Comparison of ENCODE assay signal across 32 cellular contexts in genomic region chr2:144701259-144701658, GRCh38.
A peak's percentile ranks its signal among the peaks of the same experiment; 100 is the strongest.
DNase-seq lines count a peak whose midpoint lies in the region; ATAC-seq, FAIRE-seq and TF ChIP-seq lines count a peak whose summit lies in the region.
"Had no signal": no experiment of that assay in that cellular context is flagged by ENCODE, and none has a peak within 500 bp of the region (broad histone marks: within the 10 kb centered on the region; RNA-seq: fewer than 3 reads in every experiment).

No MANE protein-coding gene starts in this region.

- no peak overlapping the region for H3K4me3 Mint-ChIP-seq in activated CD4-positive, alpha-beta T cell treated with anti-CD3 and anti-CD28 coated beads, Interleukin-2, amount 10 ng/mL, durations not matched to agents 7 days and 5 days
- H3K4me3 Mint-ChIP-seq: CD4-positive, alpha-beta T cell; nephron; T-helper 1 cell treated with Interleukin-12 subunit alpha and Interleukin-12 subunit beta and Interleukin-4 antibody, amounts not matched to agents 30 μg/mL and 1 μg/mL, for 36 hours had no signal

- H3K4me3 ChIP-seq in right cardiac atrium (ENCODE audit: low read length) (no peak overlapping the region), muscle layer of duodenum (ENCODE audit: low read depth in 1 of 2, low read length in 2 of 2) (no peak overlapping the region), kidney (ENCODE audit: low read length in 2 of 2) (no peak overlapping the region)
- H3K4me3 ChIP-seq: PC-9, SJCRH30, smooth muscle cell, transverse colon had no signal

- CTCF ChIA-PET in activated CD4-positive, alpha-beta T cell treated with anti-CD3 and anti-CD28 coated beads, Interleukin-2, amount 10 ng/mL, durations not matched to agents 7 days and 5 days (lab: Charles Lee) = no interaction called here

- no peaks in the 10 kb centered on the region for H3K4me1 ChIP-seq in right cardiac atrium (ENCODE audit: control insufficient read depth, insufficient read depth, low read length)
- no peaks in the 10 kb centered on the region for H3K4me1 ChIP-seq in muscle layer of duodenum (ENCODE audit: control insufficient read depth in 1 of 2, insufficient read depth in 2 of 2, low read length in 2 of 2)
- H3K4me1 ChIP-seq in kidney (ENCODE audit: control insufficient read depth in 1 of 2, insufficient read depth in 1 of 2, low read depth in 1 of 2, low read length in 2 of 2) = no peaks in the 10 kb centered on the region
- H3K4me1 ChIP-seq: parathyroid adenoma, transverse colon had no signal

- no peak overlapping the region for H3K9ac ChIP-seq in kidney (ENCODE audit: low read length in 2 of 2)
- H3K9ac ChIP-seq: parathyroid adenoma had no signal

- H3K36me3 ChIP-seq in muscle layer of duodenum (ENCODE audit: control insufficient read depth in 1 of 2, insufficient read depth in 2 of 2, low read length in 2 of 2) = no peaks in the 10 kb centered on the region
- no peaks in the 10 kb centered on the region for H3K36me3 ChIP-seq in kidney (ENCODE audit: control insufficient read depth in 1 of 2, insufficient read depth in 2 of 2, low read length in 2 of 2)
- H3K36me3 ChIP-seq: SJCRH30, transverse colon had no signal

- peak; percentile 36 for ATAC-seq in left ventricle myocardium superior
- ATAC-seq in right cardiac atrium = no peak
- no peak for ATAC-seq in GM18517 (IDR thresholded peaks at IDR 0.05; ENCODE audit: unreplicated experiment)

- peaks cover 2% of the 10 kb centered on the region for H3K9me3 Mint-ChIP-seq in activated CD4-positive, alpha-beta T cell treated with anti-CD3 and anti-CD28 coated beads, Interleukin-2, amount 10 ng/mL, durations not matched to agents 7 days and 5 days
- H3K9me3 Mint-ChIP-seq: CD4-positive, alpha-beta T cell; T-helper 1 cell treated with Interleukin-12 subunit alpha and Interleukin-12 subunit beta and Interleukin-4 antibody, amounts not matched to agents 30 μg/mL and 1 μg/mL, for 36 hours had no signal

- POLR2A ChIA-PET in activated CD4-positive, alpha-beta T cell treated with anti-CD3 and anti-CD28 coated beads, Interleukin-2, amount 10 ng/mL, durations not matched to agents 7 days and 5 days (lab: Charles Lee) = no interaction called here

- H3K9me3 ChIP-seq in right cardiac atrium (ENCODE audit: control insufficient read depth, low read length) (no peaks in the 10 kb centered on the region), muscle layer of duodenum (ENCODE audit: control insufficient read depth in 1 of 2, low read length in 2 of 2) (no peaks in the 10 kb centered on the region), kidney (ENCODE audit: control insufficient read depth in 1 of 2, low read length in 2 of 2) (no peaks in the 10 kb centered on the region)
- H3K9me3 ChIP-seq: SJCRH30, transverse colon had no signal

- no peak for TF ChIP-seq CTCF in kidney (IDR thresholded peaks at IDR 0.05; ENCODE audit: borderline replicate concordance, extremely low read depth, insufficient read depth)

- no peaks in the 10 kb centered on the region for H3K27me3 ChIP-seq in right cardiac atrium (ENCODE audit: control insufficient read depth, insufficient read depth)
- no peaks in the 10 kb centered on the region for H3K27me3 ChIP-seq in muscle layer of duodenum (ENCODE audit: low read depth, low read length)
- H3K27me3 ChIP-seq: SJCRH30, transverse colon had no signal

- intact Hi-C loops in left ventricle myocardium superior (cut with micrococcal nuclease) = no loop called here
- intact Hi-C loops in right cardiac atrium (cut with DNase I) = no loop called here
- intact Hi-C loops in kidney (cut with DNase I) = no loop called here

- FAIRE-seq in kidney (lab: Jason Lieb, UNC) = no peak
- FAIRE-seq: bronchial epithelial cell, endometrium, G401.6, GM18507 had no signal

- H3K4me1 Mint-ChIP-seq in activated CD4-positive, alpha-beta T cell treated with anti-CD3 and anti-CD28 coated beads, Interleukin-2, amount 10 ng/mL, durations not matched to agents 7 days and 5 days = no peaks in the 10 kb centered on the region
- H3K4me1 Mint-ChIP-seq: nephron had no signal

- H3K27me3 Mint-ChIP-seq in activated CD4-positive, alpha-beta T cell treated with anti-CD3 and anti-CD28 coated beads, Interleukin-2, amount 10 ng/mL, durations not matched to agents 7 days and 5 days = peaks cover 5% of the 10 kb centered on the region

- H3K27ac ChIP-seq in right cardiac atrium (ENCODE audit: low read length) (no peak overlapping the region), muscle layer of duodenum (ENCODE audit: low read length) (peak overlapping the region; percentile 50), kidney (ENCODE audit: low read depth in 2 of 2, low read length in 2 of 2) (no peak overlapping the region)
- H3K27ac ChIP-seq: parathyroid adenoma, PC-9, SJCRH30 had no signal

- H3K36me3 Mint-ChIP-seq in activated CD4-positive, alpha-beta T cell treated with anti-CD3 and anti-CD28 coated beads, Interleukin-2, amount 10 ng/mL, durations not matched to agents 7 days and 5 days (ENCODE audit: low read depth) = no peaks in the 10 kb centered on the region

- H3K27ac Mint-ChIP-seq in activated CD4-positive, alpha-beta T cell treated with anti-CD3 and anti-CD28 coated beads, Interleukin-2, amount 10 ng/mL, durations not matched to agents 7 days and 5 days = no peak overlapping the region
- H3K27ac Mint-ChIP-seq: CD4-positive, alpha-beta T cell; nephron; T-helper 1 cell treated with Interleukin-12 subunit alpha and Interleukin-12 subunit beta and Interleukin-4 antibody, amounts not matched to agents 30 μg/mL and 1 μg/mL, for 36 hours had no signal

- WGBS in right cardiac atrium = 84% methylated on average over 2 of the region's 2 CpGs

- DNase-seq in left ventricle myocardium superior (no peak), right cardiac atrium (no peak), OCI-M1 (lab: John Stamatoyannopoulos, UW) (peak; percentile 27), kidney (no peak), DMS 273 (lab: John Stamatoyannopoulos, UW; ENCODE audit: unreplicated experiment) (no peak)
- DNase-seq in activated CD4-positive, alpha-beta T cell treated with anti-CD3 and anti-CD28 coated beads, Interleukin-2, amount 10 ng/mL, durations not matched to agents 7 days and 5 days = no peak
- DNase-seq: activated CD4-positive, alpha-beta T cell treated with anti-CD3 and anti-CD28 coated beads for 4 hours; activated naive CD4-positive, alpha-beta T cell treated with Interleukin-2 at 50 U/mL for 16 hours; activated T-cell treated with anti-CD3 and anti-CD28 coated beads, Interleukin-2, amount 50 U/mL, for 48 hours; amniotic stem cell; CD4-positive, alpha-beta T cell; cortex of kidney; DMS 273 treated with DMSO at 0.1 percent for 48 hours; kidney glomerular epithelial cell; mesendoderm; NCI-H1092 treated with DMSO at 0.1 percent for 48 hours; NCI-H1930; PC-9; SJCRH30; stimulated activated CD4-positive, alpha-beta T cell treated with anti-CD3 and anti-CD28 coated beads, Interleukin-4, amount 100 ng/mL, for 1 hour; stimulated activated naive CD4-positive, alpha-beta T cell treated with Interleukin-2 at 50 U/mL for 16 hours; transverse colon had no signal
